In the genomic region with DNA sequence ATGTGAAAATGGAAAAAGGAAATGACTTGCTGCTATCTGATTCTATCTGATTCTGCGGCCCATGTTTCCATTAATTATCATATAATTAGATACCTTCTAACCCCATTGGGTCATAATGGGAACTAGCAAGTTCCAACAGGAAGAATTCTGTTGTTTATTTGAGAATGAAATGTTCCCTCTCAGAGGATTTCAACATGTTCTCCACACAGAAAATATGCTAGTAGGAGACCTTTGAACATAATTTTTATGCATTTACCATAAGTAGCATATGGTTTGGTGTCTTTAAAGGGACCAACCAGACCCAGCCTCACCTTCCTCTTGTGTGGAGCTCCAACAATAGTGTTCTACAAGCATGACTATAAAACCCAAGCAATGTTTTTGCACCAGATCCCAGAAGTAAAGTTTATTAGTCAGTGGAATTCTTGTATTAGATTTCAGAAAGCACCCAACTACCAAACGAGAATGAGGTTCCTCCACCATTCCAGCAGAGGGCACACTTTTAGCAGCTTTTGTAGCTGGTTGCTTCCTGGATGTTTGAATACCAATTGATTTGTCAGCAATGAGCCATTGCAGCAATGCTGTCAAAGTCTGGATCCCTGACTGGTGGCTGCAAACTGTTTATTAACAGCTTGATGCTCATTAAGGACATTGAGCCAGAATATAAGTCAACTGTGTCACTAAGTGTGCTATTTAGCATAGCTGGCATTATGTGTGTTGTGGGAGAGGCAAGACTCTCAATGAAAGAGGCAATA, we compare ENCODE assay signal across 2 cellular contexts.
A peak's percentile ranks its signal among the peaks of the same experiment; 100 is the strongest.
TF ChIP-seq lines count a peak whose summit lies in the region.

No MANE protein-coding gene starts in this region.

TF ChIP-seq in IMR-90, 13 proteins besides CTCF, POLR2A, EP300 and RAD21:
- TF ChIP-seq NFE2L2 (IDR thresholded peaks at IDR 0.05; ENCODE audit: low read depth, low read length) (no peak), SMC3 (IDR thresholded peaks at IDR 0.05; ENCODE audit: low read depth, low read length) (peak; percentile 95), CEBPB (IDR thresholded peaks at IDR 0.05; ENCODE audit: low read depth, low read length) (peak; percentile 30; the same call in 1 of the 2 replicates), CHD1 (IDR thresholded peaks at IDR 0.05; ENCODE audit: low read depth, low read length) (no peak; the same call in 1 of the 2 replicates), MAFK (IDR thresholded peaks at IDR 0.05; ENCODE audit: low read depth, low read length) (peak; percentile 49)

TF ChIP-seq in SK-N-SH, 30 proteins besides CTCF, POLR2A, EP300 and RAD21:
- peak; percentile 65 for TF ChIP-seq ELF1 (IDR thresholded peaks at IDR 0.05)
- TF ChIP-seq RFX5 (IDR thresholded peaks at IDR 0.05; ENCODE audit: low read length), result no peak
- peak; percentile 12; the same call in 1 of the 2 replicates for TF ChIP-seq PBX3 (IDR thresholded peaks at IDR 0.05)
- no peak for TF ChIP-seq FOXJ3 (CRISPR knock-in tag; IDR thresholded peaks at IDR 0.05)
- no peak for TF ChIP-seq USF2 (IDR thresholded peaks at IDR 0.05; ENCODE audit: borderline replicate concordance, low read depth, low read length)
- no peak for TF ChIP-seq TCF12 (IDR thresholded peaks at IDR 0.05)
- TF ChIP-seq SMC3 (IDR thresholded peaks at IDR 0.05; ENCODE audit: low read depth, low read length), result peak; percentile 75
